27 cellular contexts compared by ENCODE assay signal in the genomic region with DNA sequence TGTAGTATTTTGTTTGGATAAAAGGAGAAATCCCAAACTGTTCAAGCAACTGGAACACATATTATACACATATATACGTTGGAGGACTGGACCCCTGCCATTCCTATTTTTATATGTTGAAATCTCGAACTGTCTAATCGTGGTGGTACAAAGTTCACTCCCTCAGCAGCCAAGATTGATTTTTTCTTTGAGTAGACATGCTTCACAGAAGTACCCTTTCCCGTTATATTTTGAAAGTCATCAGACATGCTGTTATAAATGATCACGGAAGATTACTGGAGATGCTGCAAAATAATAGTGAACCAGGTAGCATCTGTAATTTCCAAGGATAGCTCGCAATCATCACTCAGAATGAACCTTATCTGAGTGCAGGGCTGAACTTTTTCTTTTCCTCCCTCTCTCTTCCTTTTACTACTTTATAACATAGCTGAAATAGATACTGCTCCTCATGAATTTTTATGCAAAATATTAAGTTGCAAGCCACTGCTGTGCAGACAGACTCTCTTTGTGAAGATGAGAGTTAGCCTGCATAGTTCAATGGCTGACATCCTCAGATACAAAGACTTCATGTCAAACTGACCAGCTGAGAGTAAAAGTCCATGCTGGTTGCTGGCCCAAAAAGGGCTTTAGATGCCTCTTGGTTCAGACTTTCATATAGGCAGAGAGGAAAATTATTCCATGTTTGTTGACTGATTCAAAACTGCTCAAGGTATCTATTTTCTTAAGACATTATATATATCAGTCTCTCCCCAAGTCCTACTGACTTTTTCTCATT.
"Had no signal": no experiment of that assay in that cellular context is flagged by ENCODE, and none has a peak within 500 bp of the region (broad histone marks: within the 10 kb centered on the region; RNA-seq: fewer than 3 reads in every experiment).

No MANE protein-coding gene starts in this region.

- ATAC-seq: esophagus mucosa; gastrocnemius medialis; heart left ventricle; left cardiac atrium; lower lobe of right lung; natural killer cell treated with Interleukin-12 subunit alpha and Interleukin-12 subunit beta and Interleukin-15 and Interleukin-18, amount 100 ng/mL, for 72 hours; psoas muscle; right cardiac atrium; stimulated activated naive CD8-positive, alpha-beta T cell treated with anti-CD3 and anti-CD28 coated beads, Interleukin-15, amount 100 ng/mL, for 72 hours had no signal

- H3K9me3 ChIP-seq: colonic mucosa, gastrocnemius medialis, heart left ventricle, lower lobe of right lung, psoas muscle, thyroid gland had no signal

- H3K4me1 ChIP-seq: colonic mucosa, gastrocnemius medialis, heart left ventricle, left ventricle myocardium inferior, lower lobe of right lung, parathyroid adenoma, psoas muscle, thyroid gland had no signal

- H3K4me3 ChIP-seq: colonic mucosa, gastrocnemius medialis, heart left ventricle, hepatocyte, left ventricle myocardium inferior, lower lobe of right lung, psoas muscle, thyroid gland had no signal

- H3K27me3 ChIP-seq: colonic mucosa, gastrocnemius medialis, heart left ventricle, hepatocyte, thyroid gland had no signal

- H2AFZ ChIP-seq: hepatocyte, parathyroid adenoma had no signal

- H3K4me3 Mint-ChIP-seq: central memory CD8-positive, alpha-beta T cell; dendritic cell treated with granulocyte-macrophage colony-stimulating factor and Interleukin-4, amounts not matched to agents 40 ng/mL and 50 ng/mL, for 4 days; endodermal cell; memory B cell; natural killer cell treated with Interleukin-12 subunit alpha and Interleukin-12 subunit beta and Interleukin-15 and Interleukin-18, amount 100 ng/mL, for 72 hours; neural crest cell; stimulated activated naive CD8-positive, alpha-beta T cell treated with anti-CD3 and anti-CD28 coated beads, Interleukin-15, amount 100 ng/mL, for 72 hours; type B pancreatic cell had no signal

- H3K4me2 ChIP-seq: hepatocyte had no signal

- H3K36me3 Mint-ChIP-seq: memory B cell; natural killer cell treated with Interleukin-12 subunit alpha and Interleukin-12 subunit beta and Interleukin-15 and Interleukin-18, amount 100 ng/mL, for 72 hours; type B pancreatic cell had no signal

- H3K36me3 ChIP-seq: colonic mucosa, gastrocnemius medialis, heart left ventricle, left ventricle myocardium inferior, lower lobe of right lung, thyroid gland had no signal

- H3K27ac Mint-ChIP-seq: dendritic cell treated with granulocyte-macrophage colony-stimulating factor and Interleukin-4, amounts not matched to agents 40 ng/mL and 50 ng/mL, for 4 days; endodermal cell; memory B cell; natural killer cell treated with Interleukin-12 subunit alpha and Interleukin-12 subunit beta and Interleukin-15 and Interleukin-18, amount 100 ng/mL, for 72 hours; stimulated activated naive CD8-positive, alpha-beta T cell treated with anti-CD3 and anti-CD28 coated beads, Interleukin-15, amount 100 ng/mL, for 72 hours; type B pancreatic cell had no signal

- DNase-seq: colonic mucosa; effector CD8-positive, alpha-beta T cell; endodermal cell; foreskin fibroblast; gastrocnemius medialis; heart left ventricle; left cardiac atrium; left ventricle myocardium inferior; lower lobe of right lung; psoas muscle; right cardiac atrium; small intestine; stimulated activated CD4-positive, alpha-beta T cell treated with anti-CD3 and anti-CD28 coated beads, Interleukin-15, amount 100 ng/mL, for 24 hours; stimulated activated CD4-positive, alpha-beta T cell treated with anti-CD3 and anti-CD28 coated beads, Interleukin-2, amount 100 ng/mL, for 48 hours; stimulated activated naive CD4-positive, alpha-beta T cell; stimulated activated naive CD8-positive, alpha-beta T cell treated with anti-CD3 and anti-CD28 coated beads, Interleukin-15, amount 100 ng/mL, for 72 hours; thyroid gland had no signal

- H3K9ac ChIP-seq: parathyroid adenoma had no signal

- H3K27ac ChIP-seq: colonic mucosa, epithelial cell of prostate, gastrocnemius medialis, heart left ventricle, hepatocyte, left ventricle myocardium inferior, lower lobe of right lung, parathyroid adenoma, psoas muscle, thyroid gland had no signal

- H3K27me3 Mint-ChIP-seq: central memory CD8-positive, alpha-beta T cell; dendritic cell treated with granulocyte-macrophage colony-stimulating factor and Interleukin-4, amounts not matched to agents 40 ng/mL and 50 ng/mL, for 4 days; memory B cell; natural killer cell treated with Interleukin-12 subunit alpha and Interleukin-12 subunit beta and Interleukin-15 and Interleukin-18, amount 100 ng/mL, for 72 hours; stimulated activated naive CD8-positive, alpha-beta T cell treated with anti-CD3 and anti-CD28 coated beads, Interleukin-15, amount 100 ng/mL, for 72 hours; type B pancreatic cell had no signal

- H3K4me1 Mint-ChIP-seq: central memory CD8-positive, alpha-beta T cell; endodermal cell; memory B cell; stimulated activated naive CD8-positive, alpha-beta T cell treated with anti-CD3 and anti-CD28 coated beads, Interleukin-15, amount 100 ng/mL, for 72 hours had no signal

- H3K9me3 Mint-ChIP-seq: type B pancreatic cell had no signal
